In genomic region chr18:45839415-45840395, GRCh38 we compare ENCODE assay signal across 9 cellular contexts. TPM values are rescaled to one million over a fixed set of nuclear protein-coding genes. Genes with fewer than 3 reads are reported as not detected.
DNase-seq lines count a peak whose midpoint lies in the region; ATAC-seq and TF ChIP-seq lines count a peak whose summit lies in the region.
"Had no signal": no experiment of that assay in that cellular context is flagged by ENCODE, and none has a peak within 500 bp of the region (broad histone marks: within the 10 kb centered on the region; RNA-seq: fewer than 3 reads in every experiment).

No MANE protein-coding gene starts in this region.

- peaks cover 44% of the 10 kb centered on the region for H3K27me3 Mint-ChIP-seq in activated T-cell treated with anti-CD3 and anti-CD28 coated beads, Interleukin-2, amount 50 U/mL, for 72 hours (ENCODE audit: low read depth)
- peaks cover 50% of the 10 kb centered on the region for H3K27me3 Mint-ChIP-seq in activated T-cell treated with anti-CD3 and anti-CD28 coated beads, Interleukin-2, amount 50 U/mL, for 24 hours
- H3K27me3 Mint-ChIP-seq in T-helper 17 cell, result peaks cover 40% of the 10 kb centered on the region

- H3K4me3 Mint-ChIP-seq in activated T-cell treated with anti-CD3 and anti-CD28 coated beads, Interleukin-2, amount 50 U/mL, for 72 hours, result peak overlapping the region; percentile 34 to 42
- H3K4me3 Mint-ChIP-seq in activated T-cell treated with anti-CD3 and anti-CD28 coated beads, Interleukin-2, amount 50 U/mL, for 24 hours, result no peak overlapping the region
- peak overlapping the region; percentile 15 for H3K4me3 Mint-ChIP-seq in T-helper 17 cell
- H3K4me3 Mint-ChIP-seq: activated naive CD4-positive, alpha-beta T cell treated with anti-CD3 and anti-CD28 coated beads, Interleukin-2, amount 50 U/mL, for 24 hours had no signal

- peak; percentile 32 to 40 for DNase-seq in activated T-cell treated with anti-CD3 and anti-CD28 coated beads, Interleukin-2, amount 50 U/mL, for 72 hours
- no peak for DNase-seq in activated T-cell treated with anti-CD3 and anti-CD28 coated beads, Interleukin-2, amount 50 U/mL, for 24 hours
- DNase-seq in HUDEP-2 (lab: John Stamatoyannopoulos, UW; ENCODE audit: unreplicated experiment in 76 of 76) (peak in 67 of 76 experiments; percentile 3 to 83 (median 43)), T-helper 17 cell (no peak), fibroblast of mammary gland (ENCODE audit: low read depth) (peak; percentile 83), GOT3 (lab: John Stamatoyannopoulos, UW) (no peak)

- H3K4me2 ChIP-seq in parathyroid adenoma (ENCODE audit: low read length), result no peak overlapping the region

- no peaks in the 10 kb centered on the region for H3K9me3 ChIP-seq in T-helper 17 cell (ENCODE audit: control insufficient read depth, low read length, poor library complexity, severe bottlenecking)
- H3K9me3 ChIP-seq in parathyroid adenoma (ENCODE audit: control insufficient read depth, low read length), result no peaks in the 10 kb centered on the region

- no peak overlapping the region for H3K27ac ChIP-seq in parathyroid adenoma

- H3K27ac Mint-ChIP-seq in activated T-cell treated with anti-CD3 and anti-CD28 coated beads, Interleukin-2, amount 50 U/mL, for 72 hours, result no peak overlapping the region
- no peak overlapping the region for H3K27ac Mint-ChIP-seq in activated T-cell treated with anti-CD3 and anti-CD28 coated beads, Interleukin-2, amount 50 U/mL, for 24 hours
- H3K27ac Mint-ChIP-seq in T-helper 17 cell, result no peak overlapping the region
- H3K27ac Mint-ChIP-seq: activated naive CD4-positive, alpha-beta T cell treated with anti-CD3 and anti-CD28 coated beads, Interleukin-2, amount 50 U/mL, for 24 hours had no signal

- H3K27me3 ChIP-seq in parathyroid adenoma (ENCODE audit: control insufficient read depth, insufficient read depth, low read length), result no peaks in the 10 kb centered on the region

- TF ChIP-seq CTCF in fibroblast of mammary gland (conservative IDR thresholded peaks at IDR 0.05; ENCODE audit: control insufficient read depth, insufficient read depth, low read depth, low read length) (peak; percentile 88), parathyroid adenoma (IDR thresholded peaks at IDR 0.05) (peak; percentile 71)

- H3K9ac ChIP-seq in parathyroid adenoma, result no peak overlapping the region

- H3K4me3 ChIP-seq in fibroblast of mammary gland (ENCODE audit: control insufficient read depth, low read depth, low read length), result no peak overlapping the region
- no peak overlapping the region for H3K4me3 ChIP-seq in parathyroid adenoma (ENCODE audit: low read depth, low read length)

- no peaks in the 10 kb centered on the region for H3K9me3 Mint-ChIP-seq in activated T-cell treated with anti-CD3 and anti-CD28 coated beads, Interleukin-2, amount 50 U/mL, for 72 hours
- H3K9me3 Mint-ChIP-seq in activated T-cell treated with anti-CD3 and anti-CD28 coated beads, Interleukin-2, amount 50 U/mL, for 24 hours, result no peaks in the 10 kb centered on the region
- H3K9me3 Mint-ChIP-seq: activated naive CD4-positive, alpha-beta T cell treated with anti-CD3 and anti-CD28 coated beads, Interleukin-2, amount 50 U/mL, for 24 hours had no signal

- H3K36me3 Mint-ChIP-seq in activated T-cell treated with anti-CD3 and anti-CD28 coated beads, Interleukin-2, amount 50 U/mL, for 72 hours (ENCODE audit: insufficient read depth in 2 of 2), result no peaks in the 10 kb centered on the region
- H3K36me3 Mint-ChIP-seq in activated T-cell treated with anti-CD3 and anti-CD28 coated beads, Interleukin-2, amount 50 U/mL, for 24 hours (ENCODE audit: low read depth), result no peaks in the 10 kb centered on the region
- peaks cover 5% of the 10 kb centered on the region for H3K36me3 Mint-ChIP-seq in T-helper 17 cell (ENCODE audit: low read depth)

- peaks cover 2% of the 10 kb centered on the region for H3K4me1 ChIP-seq in parathyroid adenoma

- peaks cover 7% of the 10 kb centered on the region for H3K4me1 Mint-ChIP-seq in activated T-cell treated with anti-CD3 and anti-CD28 coated beads, Interleukin-2, amount 50 U/mL, for 72 hours (ENCODE audit: low read depth)
- peaks cover 18% of the 10 kb centered on the region for H3K4me1 Mint-ChIP-seq in activated T-cell treated with anti-CD3 and anti-CD28 coated beads, Interleukin-2, amount 50 U/mL, for 24 hours (ENCODE audit: low read depth)
- peaks cover 23% of the 10 kb centered on the region for H3K4me1 Mint-ChIP-seq in T-helper 17 cell

- peak; percentile 51 to 58 for ATAC-seq in activated T-cell treated with anti-CD3 and anti-CD28 coated beads, Interleukin-2, amount 50 U/mL, for 72 hours (replicated peaks in 1 of 2)
- ATAC-seq in T-helper 17 cell (peak; percentile 74), HG02884 (IDR thresholded peaks at IDR 0.05; ENCODE audit: unreplicated experiment) (no peak)

- H3K36me3 ChIP-seq in parathyroid adenoma (ENCODE audit: control insufficient read depth, insufficient read depth, low read length), result no peaks in the 10 kb centered on the region

- H3K79me2 ChIP-seq in parathyroid adenoma, result no peaks in the 10 kb centered on the region

- H2AFZ ChIP-seq in parathyroid adenoma, result peak overlapping the region; percentile 51

RNA-seq across cellular contexts. Expression of gene SIGLEC15, which starts 14.2 kb away (rescaled TPM):
- not detected for total RNA-seq in activated T-cell treated with anti-CD3 and anti-CD28 coated beads, Interleukin-2, amount 50 U/mL, for 72 hours
- total RNA-seq in T-helper 17 cell, result not detected

Comparison
In these comparisons a context has a peak if more than half of its experiments do, and no peak if none do; other contexts are left out.
1. DNase-seq: peak in activated T-cell treated with anti-CD3 and anti-CD28 coated beads, Interleukin-2, amount 50 U/mL, for 72 hours (2 of 2), HUDEP-2 (67 of 76) and fibroblast of mammary gland (single experiment); none in activated T-cell treated with anti-CD3 and anti-CD28 coated beads, Interleukin-2, amount 50 U/mL, for 24 hours (single experiment), T-helper 17 cell (0 of 3) and GOT3 (single experiment).